13 cellular contexts compared by ENCODE assay signal in genomic region chr10:79065853-79066252, GRCh38. TPM values are rescaled to one million over a fixed set of nuclear protein-coding genes. Genes with fewer than 3 reads are reported as not detected.
DNase-seq lines count a peak whose midpoint lies in the region; ATAC-seq and TF ChIP-seq lines count a peak whose summit lies in the region.
"Had no signal": no experiment of that assay in that cellular context is flagged by ENCODE, and none has a peak within 500 bp of the region (broad histone marks: within the 10 kb centered on the region; RNA-seq: fewer than 3 reads in every experiment).

No MANE protein-coding gene starts in this region.

- ATAC-seq in activated naive CD8-positive, alpha-beta T cell treated with anti-CD3 and anti-CD28 coated beads, Interleukin-2, amount 10 ng/mL, durations not matched to agents 7 days and 5 days (ENCODE audit: low read depth): no peak
- ATAC-seq in memory B cell (ENCODE audit: low read depth): no peak

- peak overlapping the region; percentile 38 for H3K27ac Mint-ChIP-seq in activated naive CD8-positive, alpha-beta T cell treated with anti-CD3 and anti-CD28 coated beads, Interleukin-2, amount 10 ng/mL, durations not matched to agents 7 days and 5 days
- no peak overlapping the region for H3K27ac Mint-ChIP-seq in activated naive CD8-positive, alpha-beta T cell treated with anti-CD3 and anti-CD28 coated beads for 36 hours
- H3K27ac Mint-ChIP-seq in memory B cell: no peak overlapping the region
- peak overlapping the region; percentile 56 for H3K27ac Mint-ChIP-seq in type B pancreatic cell

- peaks cover 30% of the 10 kb centered on the region for H3K4me1 Mint-ChIP-seq in activated naive CD8-positive, alpha-beta T cell treated with anti-CD3 and anti-CD28 coated beads, Interleukin-2, amount 10 ng/mL, durations not matched to agents 7 days and 5 days
- peaks cover 24% of the 10 kb centered on the region for H3K4me1 Mint-ChIP-seq in activated naive CD8-positive, alpha-beta T cell treated with anti-CD3 and anti-CD28 coated beads for 36 hours
- H3K4me1 Mint-ChIP-seq in memory B cell (peaks cover 18% of the 10 kb centered on the region), type B pancreatic cell (ENCODE audit: unreplicated experiment) (peaks cover 9% of the 10 kb centered on the region)

- TF ChIP-seq CTCF in VCaP (conservative IDR thresholded peaks at IDR 0.05) (no peak), type B pancreatic cell (conservative IDR thresholded peaks at IDR 0.05) (no peak)

- H3K27ac ChIP-seq in VCaP: peak overlapping the region; percentile 97
- H3K27ac ChIP-seq: WERI-Rb-1 had no signal

- peaks cover 2% of the 10 kb centered on the region for H3K27me3 Mint-ChIP-seq in activated naive CD8-positive, alpha-beta T cell treated with anti-CD3 and anti-CD28 coated beads, Interleukin-2, amount 10 ng/mL, durations not matched to agents 7 days and 5 days
- H3K27me3 Mint-ChIP-seq in activated naive CD8-positive, alpha-beta T cell treated with anti-CD3 and anti-CD28 coated beads for 36 hours: no peaks in the 10 kb centered on the region
- H3K27me3 Mint-ChIP-seq in memory B cell: peaks cover 8% of the 10 kb centered on the region
- H3K27me3 Mint-ChIP-seq in type B pancreatic cell: peaks cover 3% of the 10 kb centered on the region

- H3K36me3 Mint-ChIP-seq in activated naive CD8-positive, alpha-beta T cell treated with anti-CD3 and anti-CD28 coated beads, Interleukin-2, amount 10 ng/mL, durations not matched to agents 7 days and 5 days: peaks cover 2% of the 10 kb centered on the region
- H3K36me3 Mint-ChIP-seq in activated naive CD8-positive, alpha-beta T cell treated with anti-CD3 and anti-CD28 coated beads for 36 hours: no peaks in the 10 kb centered on the region
- H3K36me3 Mint-ChIP-seq in memory B cell (no peaks in the 10 kb centered on the region), type B pancreatic cell (no peaks in the 10 kb centered on the region)

- H3K9me3 Mint-ChIP-seq in activated naive CD8-positive, alpha-beta T cell treated with anti-CD3 and anti-CD28 coated beads, Interleukin-2, amount 10 ng/mL, durations not matched to agents 7 days and 5 days: no peaks in the 10 kb centered on the region
- H3K9me3 Mint-ChIP-seq in activated naive CD8-positive, alpha-beta T cell treated with anti-CD3 and anti-CD28 coated beads for 36 hours: no peaks in the 10 kb centered on the region
- no peaks in the 10 kb centered on the region for H3K9me3 Mint-ChIP-seq in memory B cell
- H3K9me3 Mint-ChIP-seq in type B pancreatic cell: no peaks in the 10 kb centered on the region

- in situ Hi-C loops in G401 (cut with HindIII; ENCODE audit: low sequenced_read_pairs): no loop called here

- peak overlapping the region; percentile 28 for H3K4me3 Mint-ChIP-seq in activated naive CD8-positive, alpha-beta T cell treated with anti-CD3 and anti-CD28 coated beads, Interleukin-2, amount 10 ng/mL, durations not matched to agents 7 days and 5 days
- H3K4me3 Mint-ChIP-seq in activated naive CD8-positive, alpha-beta T cell treated with anti-CD3 and anti-CD28 coated beads for 36 hours: no peak overlapping the region
- H3K4me3 Mint-ChIP-seq in memory B cell: peak overlapping the region; percentile 50
- peak overlapping the region; percentile 86 for H3K4me3 Mint-ChIP-seq in type B pancreatic cell

- POLR2A ChIA-PET in activated naive CD8-positive, alpha-beta T cell treated with anti-CD3 and anti-CD28 coated beads, Interleukin-2, amount 10 ng/mL, durations not matched to agents 7 days and 5 days (lab: Charles Lee): interaction anchor here (1.3 kb wide), 1 partner anchor 19 kb away, joined by 3 read pairs; no protein-coding TSS in a partner anchor

- DNase-seq in activated naive CD8-positive, alpha-beta T cell treated with anti-CD3 and anti-CD28 coated beads, Interleukin-2, amount 10 ng/mL, durations not matched to agents 7 days and 5 days: no peak
- DNase-seq in activated naive CD8-positive, alpha-beta T cell treated with anti-CD3 and anti-CD28 coated beads for 36 hours: no peak
- DNase-seq in memory B cell (ENCODE audit: low spot score in 2 of 2) (no peak), type B pancreatic cell (ENCODE audit: extremely low spot score, unreplicated experiment) (no peak), G401 (ENCODE audit: low spot score) (no peak), NCI-H774 (lab: John Stamatoyannopoulos, UW) (no peak), cerebellar nuclear complex (lab: John Stamatoyannopoulos, UW) (no peak)
- DNase-seq: cortex of kidney; NCI-H446 treated with DMSO at 0.1 percent for 48 hours; stimulated activated CD4-positive, alpha-beta T cell treated with anti-CD3 and anti-CD28 coated beads, Interleukin-1b, Interleukin-23, amount 100 ng/mL, for 48 hours; tibial artery had no signal

RNA-seq across cellular contexts. Expression of gene ZMIZ1, which starts 2.9 kb away (rescaled TPM):
- 10 to 100 TPM; 28.8 to 29.3 TPM for total RNA-seq in activated naive CD8-positive, alpha-beta T cell treated with anti-CD3 and anti-CD28 coated beads, Interleukin-2, amount 10 ng/mL, durations not matched to agents 7 days and 5 days
- 10 to 100 TPM; 27.3 to 28.2 TPM for total RNA-seq in activated naive CD8-positive, alpha-beta T cell treated with anti-CD3 and anti-CD28 coated beads for 36 hours
- 62.2 and 102 TPM in 2 replicates for total RNA-seq in type B pancreatic cell (ENCODE audit: low replicate concordance)
- total RNA-seq in G401 (2014; rRNA removed; shearing (Covaris generic)): 2.3 and 5.0 TPM in 2 replicates

Comparison
In these comparisons a context has a peak if more than half of its experiments do, and no peak if none do; other contexts are left out.
1. H3K27ac Mint-ChIP-seq: peak in activated naive CD8-positive, alpha-beta T cell treated with anti-CD3 and anti-CD28 coated beads, Interleukin-2, amount 10 ng/mL, durations not matched to agents 7 days and 5 days (single experiment) and type B pancreatic cell (single experiment); none in activated naive CD8-positive, alpha-beta T cell treated with anti-CD3 and anti-CD28 coated beads for 36 hours (single experiment) and memory B cell (single experiment).